ENCODE assay signal across 1 cellular context in the genomic region with DNA sequence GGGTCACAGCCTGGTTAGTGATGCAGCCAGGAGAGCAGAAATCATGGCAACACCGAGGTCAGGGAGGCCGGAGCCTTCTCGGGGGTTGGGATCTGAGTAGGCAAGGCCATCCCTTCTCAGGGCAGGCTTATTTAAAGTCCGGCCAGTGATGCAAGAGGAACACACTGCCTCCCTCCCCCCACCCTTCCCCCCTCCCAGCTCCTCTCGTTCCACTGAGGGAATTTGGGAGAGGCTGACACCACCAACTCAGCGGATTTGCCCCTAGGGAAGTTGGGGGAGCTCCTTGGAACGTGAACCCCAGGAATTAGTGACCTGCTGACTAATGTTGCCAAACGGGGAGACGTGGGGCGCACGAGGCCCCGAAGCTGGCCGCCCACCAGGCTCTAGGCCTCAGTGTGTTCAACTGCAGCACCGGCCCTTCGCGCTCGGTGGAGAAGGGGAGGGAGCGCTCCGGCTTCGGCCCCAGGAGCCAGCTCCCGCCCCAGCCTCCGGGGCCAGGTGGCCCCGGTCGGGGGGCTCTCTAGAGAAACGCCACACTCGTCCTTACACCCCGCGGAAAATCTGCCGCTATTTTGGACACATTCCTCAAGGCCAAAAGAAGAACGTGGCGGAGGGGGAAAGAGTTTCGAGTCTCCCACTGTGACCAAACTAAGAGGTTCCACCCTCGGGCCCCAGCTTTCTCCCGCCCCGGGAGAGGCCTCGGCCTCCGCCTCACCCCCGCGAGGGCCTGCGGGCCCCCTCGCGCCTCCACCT.
TF ChIP-seq lines count a peak whose summit lies in the region.

No MANE protein-coding gene starts in this region.

TF ChIP-seq in WTC11, 78 proteins besides CTCF, POLR2A, EP300 and RAD21 (continued from another document):
- peak; percentile 29; the same call in 1 of the 2 replicates for TF ChIP-seq PRDM15 (CRISPR knock-in tag; IDR thresholded peaks at IDR 0.05)
- TF ChIP-seq SMAD4 (CRISPR knock-in tag; IDR thresholded peaks at IDR 0.05): no peak
- TF ChIP-seq, protein P1, sequence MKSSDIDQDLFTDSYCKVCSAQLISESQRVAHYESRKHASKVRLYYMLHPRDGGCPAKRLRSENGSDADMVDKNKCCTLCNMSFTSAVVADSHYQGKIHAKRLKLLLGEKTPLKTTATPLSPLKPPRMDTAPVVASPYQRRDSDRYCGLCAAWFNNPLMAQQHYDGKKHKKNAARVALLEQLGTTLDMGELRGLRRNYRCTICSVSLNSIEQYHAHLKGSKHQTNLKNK (CRISPR knock-in tag; IDR thresholded peaks at IDR 0.05): no peak
- TF ChIP-seq ETV6 (CRISPR knock-in tag; IDR thresholded peaks at IDR 0.05): no peak
- no peak for TF ChIP-seq GRHL2 (CRISPR knock-in tag; IDR thresholded peaks at IDR 0.05; ENCODE audit: insufficient replicate concordance, severe bottlenecking)
- TF ChIP-seq IRF1 (CRISPR knock-in tag; IDR thresholded peaks at IDR 0.05): no peak
- TF ChIP-seq, protein P2, sequence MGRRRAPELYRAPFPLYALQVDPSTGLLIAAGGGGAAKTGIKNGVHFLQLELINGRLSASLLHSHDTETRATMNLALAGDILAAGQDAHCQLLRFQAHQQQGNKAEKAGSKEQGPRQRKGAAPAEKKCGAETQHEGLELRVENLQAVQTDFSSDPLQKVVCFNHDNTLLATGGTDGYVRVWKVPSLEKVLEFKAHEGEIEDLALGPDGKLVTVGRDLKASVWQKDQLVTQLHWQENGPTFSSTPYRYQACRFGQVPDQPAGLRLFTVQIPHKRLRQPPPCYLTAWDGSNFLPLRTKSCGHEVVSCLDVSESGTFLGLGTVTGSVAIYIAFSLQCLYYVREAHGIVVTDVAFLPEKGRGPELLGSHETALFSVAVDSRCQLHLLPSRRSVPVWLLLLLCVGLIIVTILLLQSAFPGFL (CRISPR knock-in tag; IDR thresholded peaks at IDR 0.05; ENCODE audit: borderline replicate concordance): no peak
- TF ChIP-seq ZNF219 (CRISPR knock-in tag; IDR thresholded peaks at IDR 0.05; ENCODE audit: borderline replicate concordance): no peak
- TF ChIP-seq ATF1 (CRISPR knock-in tag; IDR thresholded peaks at IDR 0.05): no peak
- TF ChIP-seq ZNF121 (CRISPR knock-in tag; IDR thresholded peaks at IDR 0.05): no peak
- TF ChIP-seq SP1 (CRISPR knock-in tag; conservative IDR thresholded peaks at IDR 0.05): no peak
TF ChIP-seq in WTC11: peak in this region for 7.
